Comparison of ENCODE assay signal across 15 cellular contexts in the genomic region with DNA sequence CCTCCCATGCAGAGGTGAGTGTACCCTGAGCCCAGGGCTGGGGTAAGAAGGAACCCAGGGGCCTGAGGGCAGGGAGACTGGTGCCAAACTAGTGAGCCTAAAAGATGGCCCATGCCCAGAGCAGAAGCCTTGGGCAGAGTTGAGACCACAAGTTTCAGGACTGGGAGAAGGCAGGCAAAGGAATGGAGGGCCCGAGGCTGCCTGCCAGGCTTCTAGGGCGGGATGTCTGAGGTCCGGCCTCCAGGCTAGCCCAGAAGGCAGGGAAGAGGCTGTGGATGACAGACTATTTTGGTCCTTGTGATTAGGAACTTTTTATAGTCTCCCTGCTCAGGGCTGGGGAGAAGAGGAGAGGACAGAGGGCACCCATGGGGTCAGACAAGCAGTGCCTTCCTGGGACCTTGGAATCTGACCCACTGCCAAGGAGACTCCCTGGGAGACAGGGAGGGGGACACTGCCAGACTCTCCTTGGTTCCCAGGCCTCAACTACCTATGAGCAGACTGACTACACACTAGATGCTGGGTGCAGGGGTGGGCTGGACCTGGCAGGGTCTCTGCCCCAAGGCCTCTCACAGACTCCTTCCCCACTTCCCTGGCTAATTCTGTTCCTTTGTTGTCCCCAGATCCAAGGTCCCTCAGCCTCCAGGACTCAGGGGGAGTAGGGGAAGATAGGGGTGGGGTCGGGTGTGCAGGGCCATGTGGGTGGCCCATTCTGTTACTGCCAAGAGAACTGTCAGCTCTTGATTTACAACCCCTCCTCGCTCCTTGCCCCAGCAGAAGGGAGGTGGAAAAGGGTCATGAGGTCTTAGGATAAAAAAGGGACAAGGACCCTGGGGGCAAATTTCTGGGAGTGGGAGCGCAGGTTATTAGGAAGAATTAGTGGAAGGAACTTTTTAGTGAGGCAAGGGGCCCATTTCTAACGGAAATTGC. TPM values are rescaled to one million over a fixed set of nuclear protein-coding genes. Genes with fewer than 3 reads are reported as not detected.
DNase-seq lines count a peak whose midpoint lies in the region; FAIRE-seq and TF ChIP-seq lines count a peak whose summit lies in the region.
"Had no signal": no experiment of that assay in that cellular context is flagged by ENCODE, and none has a peak within 500 bp of the region (broad histone marks: within the 10 kb centered on the region; RNA-seq: fewer than 3 reads in every experiment).

No MANE protein-coding gene starts in this region.

- H3K27me3 ChIP-seq in Loucy (ENCODE audit: insufficient read depth, low read length, poor library complexity, severe bottlenecking) (no peaks in the 10 kb centered on the region), esophagus muscularis mucosa (peaks cover 0 to 44% (median 4%) of the 10 kb centered on the region in 4 donors)

- H3K27ac ChIP-seq in esophagus muscularis mucosa (replicated peaks in 1 of 4): peak overlapping the region in 3 of 4 donors; percentile 41 to 71 (median 61)
- H3K27ac ChIP-seq in mesodermal cell (ENCODE audit: low read depth, low read length, severe bottlenecking): peak overlapping the region; percentile 17

- H3K27me3 Mint-ChIP-seq in type B pancreatic cell: peaks cover 10% of the 10 kb centered on the region

- FAIRE-seq in RCC 7860 (lab: Jason Lieb, UNC): no peak
- FAIRE-seq: frontal cortex had no signal

- no peak for TF ChIP-seq CTCF in Loucy (conservative IDR thresholded peaks at IDR 0.05; ENCODE audit: low read length)
- no peak for TF ChIP-seq CTCF in esophagus muscularis mucosa (IDR thresholded peaks at IDR 0.05)
- TF ChIP-seq CTCF in type B pancreatic cell (conservative IDR thresholded peaks at IDR 0.05): no peak

- intact Hi-C loops in esophagus muscularis mucosa (cut with DNase I): loop anchor here (5.0 kb wide), 2 partner anchors 52 to 122 kb away; no protein-coding TSS in a partner anchor

- peaks cover 32% of the 10 kb centered on the region for H3K79me2 ChIP-seq in Loucy (ENCODE audit: insufficient read depth, low read length)

- H3K9me3 Mint-ChIP-seq in type B pancreatic cell: no peaks in the 10 kb centered on the region
- H3K9me3 Mint-ChIP-seq: activated naive CD8-positive, alpha-beta T cell treated with anti-CD3 and anti-CD28 coated beads for 36 hours; dendritic cell treated with granulocyte-macrophage colony-stimulating factor and Interleukin-4, amounts not matched to agents 40 ng/mL and 50 ng/mL, for 4 days; stimulated activated naive CD8-positive, alpha-beta T cell treated with anti-CD3 and anti-CD28 coated beads, Interleukin-15, amount 100 ng/mL, for 72 hours had no signal

- H3K9ac ChIP-seq in Loucy (ENCODE audit: low read depth, low read length, poor library complexity, severe bottlenecking): peak overlapping the region; percentile 90

- no peaks in the 10 kb centered on the region for H3F3A ChIP-seq in Loucy (ENCODE audit: low read depth)

- DNase-seq in esophagus muscularis mucosa (ENCODE audit: extremely low spot score) (no peak), type B pancreatic cell (ENCODE audit: extremely low spot score, unreplicated experiment) (no peak), RCC 7860 (ENCODE audit: low spot score) (no peak), midbrain (lab: John Stamatoyannopoulos, UW) (no peak), medulla oblongata (ENCODE audit: extremely low spot score) (no peak)
- DNase-seq: activated naive CD8-positive, alpha-beta T cell treated with anti-CD3 and anti-CD28 coated beads for 36 hours; NCI-H446 treated with DMSO at 0.1 percent for 48 hours; stimulated activated naive CD8-positive, alpha-beta T cell treated with anti-CD3 and anti-CD28 coated beads, Interleukin-15, amount 100 ng/mL, for 72 hours had no signal

- no peaks in the 10 kb centered on the region for H3K36me3 Mint-ChIP-seq in type B pancreatic cell
- H3K36me3 Mint-ChIP-seq: activated naive CD8-positive, alpha-beta T cell treated with anti-CD3 and anti-CD28 coated beads for 36 hours had no signal

- H3K4me1 ChIP-seq in Loucy (ENCODE audit: insufficient read depth, low read length, poor library complexity, severe bottlenecking): peaks cover 67% of the 10 kb centered on the region
- peaks cover 24 to 55% (median 29%) of the 10 kb centered on the region in 4 donors for H3K4me1 ChIP-seq in esophagus muscularis mucosa
- peaks cover 54% of the 10 kb centered on the region for H3K4me1 ChIP-seq in mesodermal cell (ENCODE audit: control insufficient read depth, insufficient read depth, low read length, poor library complexity, severe bottlenecking)

- H3K36me3 ChIP-seq in Loucy (ENCODE audit: insufficient read depth, low read length) (no peaks in the 10 kb centered on the region), esophagus muscularis mucosa (no peaks in the 10 kb centered on the region), mesodermal cell (ENCODE audit: control insufficient read depth, insufficient read depth, low read length) (no peaks in the 10 kb centered on the region)

- H2AFZ ChIP-seq in Loucy (ENCODE audit: low read length): no peak overlapping the region

- no peaks in the 10 kb centered on the region for H3K9me2 ChIP-seq in Loucy (replicated peaks; ENCODE audit: low read depth, low read length)

- 69% methylated on average over 7 of the region's 7 CpGs for WGBS in esophagus muscularis mucosa
- WGBS in mesodermal cell (ENCODE audit: insufficient coverage in 2 of 2), 2 experiments: 36 to 44% methylated on average over 4 to 5 of the region's 7 CpGs

- H3K4me3 Mint-ChIP-seq in type B pancreatic cell: peak overlapping the region; percentile 80
- H3K4me3 Mint-ChIP-seq: activated naive CD8-positive, alpha-beta T cell treated with anti-CD3 and anti-CD28 coated beads for 36 hours; dendritic cell treated with granulocyte-macrophage colony-stimulating factor and Interleukin-4, amounts not matched to agents 40 ng/mL and 50 ng/mL, for 4 days; stimulated activated naive CD8-positive, alpha-beta T cell treated with anti-CD3 and anti-CD28 coated beads, Interleukin-15, amount 100 ng/mL, for 72 hours had no signal

- H3K9me3 ChIP-seq in Loucy (ENCODE audit: insufficient read depth, low read depth, low read length) (no peaks in the 10 kb centered on the region), esophagus muscularis mucosa (no peaks in the 10 kb centered on the region), mesodermal cell (ENCODE audit: control insufficient read depth, low read length) (no peaks in the 10 kb centered on the region)

- H3K4me2 ChIP-seq in Loucy (ENCODE audit: low read depth, low read length, poor library complexity, severe bottlenecking): peak overlapping the region; percentile 98

- no peak for TF ChIP-seq EP300 in esophagus muscularis mucosa (IDR thresholded peaks at IDR 0.05)

- TF ChIP-seq POLR2A in esophagus muscularis mucosa (IDR thresholded peaks at IDR 0.05; ENCODE audit: low read depth): no peak

- no peaks in the 10 kb centered on the region for H4K20me1 ChIP-seq in Loucy (ENCODE audit: insufficient read depth, low read length, poor library complexity, severe bottlenecking)

- H3K4me1 Mint-ChIP-seq in type B pancreatic cell (ENCODE audit: unreplicated experiment): peaks cover 34% of the 10 kb centered on the region

- no peak overlapping the region for H3K27ac Mint-ChIP-seq in type B pancreatic cell
- H3K27ac Mint-ChIP-seq: activated naive CD8-positive, alpha-beta T cell treated with anti-CD3 and anti-CD28 coated beads for 36 hours; dendritic cell treated with granulocyte-macrophage colony-stimulating factor and Interleukin-4, amounts not matched to agents 40 ng/mL and 50 ng/mL, for 4 days; stimulated activated naive CD8-positive, alpha-beta T cell treated with anti-CD3 and anti-CD28 coated beads, Interleukin-15, amount 100 ng/mL, for 72 hours had no signal

- H3K4me3 ChIP-seq in Loucy (ENCODE audit: low read length, poor library complexity, severe bottlenecking) (peak overlapping the region; percentile 76), esophagus muscularis mucosa (peak overlapping the region; percentile 54 to 66 (median 63)), mesodermal cell (ENCODE audit: extremely low read depth, insufficient read depth, low read length, poor library complexity, severe bottlenecking) (peak overlapping the region; percentile 43)

RNA-seq across cellular contexts. Expression of gene FAM110D, which starts 0.5 kb away (rescaled TPM):
- 10 to 100 TPM in 2 of 4 donors, 1 to 10 TPM in 2; 2.9 to 17.9 (median 11.6) TPM for total RNA-seq in esophagus muscularis mucosa
- 2.3 TPM for polyA plus RNA-seq in mesodermal cell (2013, experiment 1 of 2)
- polyA plus RNA-seq in mesodermal cell (2013, experiment 2 of 2): 2.6 TPM
- 0.38 and 1.4 TPM in 2 replicates for total RNA-seq in type B pancreatic cell (ENCODE audit: low replicate concordance)
- total RNA-seq: activated CD8-positive, alpha-beta memory T cell treated with anti-CD3 and anti-CD28 coated beads for 36 hours; activated naive CD8-positive, alpha-beta T cell treated with anti-CD3 and anti-CD28 coated beads for 36 hours; RPMI7951 had no signal

RNA-seq across cellular contexts. Expression of gene C1orf232, which starts 9.4 kb away (rescaled TPM):
- total RNA-seq in esophagus muscularis mucosa (not detected), type B pancreatic cell (ENCODE audit: low replicate concordance) (1.0 TPM in 1 of 2 replicates, not detected in the other)
- not detected for polyA plus RNA-seq in mesodermal cell (2013, experiment 1 of 2)
- polyA plus RNA-seq in mesodermal cell (2013, experiment 2 of 2): not detected
- total RNA-seq: activated CD8-positive, alpha-beta memory T cell treated with anti-CD3 and anti-CD28 coated beads for 36 hours; activated naive CD8-positive, alpha-beta T cell treated with anti-CD3 and anti-CD28 coated beads for 36 hours; frontal cortex; liver; RPMI7951 had no signal
- polyA plus RNA-seq: liver had no signal

RNA-seq across cellular contexts. Expression of gene ZNF593, which starts 10.3 kb away (rescaled TPM):
- total RNA-seq in esophagus muscularis mucosa (10 to 100 TPM; 10.4 to 41.6 (median 22.5) TPM), type B pancreatic cell (ENCODE audit: low replicate concordance) (29.7 and 34.9 TPM in 2 replicates)
- polyA plus RNA-seq in mesodermal cell (2013, experiment 1 of 2): 28.6 TPM
- 18.3 TPM for polyA plus RNA-seq in mesodermal cell (2013, experiment 2 of 2)

RNA-seq across cellular contexts. Expression of gene ZNF593OS, which starts 12.3 kb away (rescaled TPM):
- total RNA-seq in esophagus muscularis mucosa (not detected), type B pancreatic cell (ENCODE audit: low replicate concordance) (not detected in 2 replicates)
- polyA plus RNA-seq in mesodermal cell (2013, experiment 1 of 2): not detected
- not detected for polyA plus RNA-seq in mesodermal cell (2013, experiment 2 of 2)
- total RNA-seq: activated CD8-positive, alpha-beta memory T cell treated with anti-CD3 and anti-CD28 coated beads for 36 hours; activated naive CD8-positive, alpha-beta T cell treated with anti-CD3 and anti-CD28 coated beads for 36 hours; frontal cortex; liver; RPMI7951 had no signal

RNA-seq across cellular contexts. Expression of gene CNKSR1, which starts 17.9 kb away (rescaled TPM):
- total RNA-seq in esophagus muscularis mucosa: 1 to 10 TPM; 1.4 to 2.6 (median 1.9) TPM
- 2.5 TPM for polyA plus RNA-seq in mesodermal cell (2013, experiment 1 of 2)
- polyA plus RNA-seq in mesodermal cell (2013, experiment 2 of 2): 3.7 TPM
- total RNA-seq in type B pancreatic cell (ENCODE audit: low replicate concordance): 16.5 and 50.5 TPM in 2 replicates
